8 cellular contexts compared by ENCODE assay signal in the genomic region with DNA sequence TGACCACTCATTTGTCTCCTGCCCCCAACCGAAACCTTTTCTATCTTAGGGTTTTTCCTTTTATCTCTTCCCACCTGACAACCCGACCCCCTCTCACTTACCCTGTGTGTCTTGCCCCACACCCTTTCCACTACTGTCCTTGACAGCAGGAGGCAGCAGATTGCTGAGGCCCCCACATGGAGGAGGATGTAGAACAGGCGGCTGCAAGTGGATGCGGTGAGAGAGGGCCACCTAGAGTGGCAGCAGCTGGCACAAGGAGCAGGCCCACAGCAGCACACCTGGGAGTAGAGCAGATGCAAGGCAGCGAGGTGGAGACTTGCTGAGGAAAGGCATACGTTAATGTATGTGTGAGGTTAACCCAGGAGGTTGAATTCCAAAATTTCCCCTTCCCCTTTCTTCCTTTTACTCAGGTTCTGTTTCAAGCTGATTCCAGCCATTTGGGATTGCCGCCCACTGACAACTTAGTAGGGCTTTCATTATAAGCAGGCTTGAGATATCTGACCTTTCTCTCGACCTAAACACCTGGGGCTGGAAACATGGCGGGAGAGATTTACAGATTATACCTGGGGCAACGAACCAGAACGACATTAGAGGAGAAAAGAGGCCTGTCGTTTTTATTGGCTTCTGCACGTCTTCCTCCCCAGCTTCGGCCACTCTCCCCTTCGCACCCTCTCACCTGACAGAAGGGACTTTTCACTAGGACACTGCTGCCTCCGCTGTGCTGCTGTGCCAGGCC. TPM values are rescaled to one million over a fixed set of nuclear protein-coding genes. Genes with fewer than 3 reads are reported as not detected.
DNase-seq lines count a peak whose midpoint lies in the region; ATAC-seq and TF ChIP-seq lines count a peak whose summit lies in the region.

No MANE protein-coding gene starts in this region.

- H3K4me3 ChIP-seq in A673 (ENCODE audit: low read depth, low read length, poor library complexity, severe bottlenecking): no peak overlapping the region
- no peak overlapping the region for H3K4me3 ChIP-seq in HEK293 (ENCODE audit: low read depth, low read length)
- H3K4me3 ChIP-seq in mesendoderm (ENCODE audit: low read length): no peak overlapping the region

- intact Hi-C loops in A673 (cut with micrococcal nuclease; ENCODE audit: unreplicated experiment): no loop called here

- peaks cover 11% of the 10 kb centered on the region for H3K79me2 ChIP-seq in mesendoderm (ENCODE audit: control insufficient read depth, insufficient read depth, low read length)

- H4K5ac ChIP-seq in mesendoderm (ENCODE audit: low read length): no peak overlapping the region

- peaks cover 9% of the 10 kb centered on the region for H3K79me1 ChIP-seq in mesendoderm (ENCODE audit: low read length)

- no CpG with 5 or more reads among the region's 16 CpGs for WGBS in mesendoderm (ENCODE audit: extremely low coverage, insufficient coverage, low lambda C conversion rate)

- peak overlapping the region; percentile 17 for H3K4me3 Mint-ChIP-seq in activated CD8-positive, alpha-beta T cell treated with anti-CD3 and anti-CD28 coated beads, Interleukin-2, amount 10 ng/mL, durations not matched to agents 7 days and 5 days

- H3K27ac ChIP-seq in A673 (ENCODE audit: low read depth, low read length, poor library complexity, severe bottlenecking): peak overlapping the region; percentile 67
- no peak overlapping the region for H3K27ac ChIP-seq in HEK293 (ENCODE audit: extremely low read depth, low read depth, low read length)
- H3K27ac ChIP-seq in mesendoderm (ENCODE audit: low read depth, low read length): no peak overlapping the region

- CTCF ChIA-PET in A673 (lab: Charles Lee): no interaction called here
- CTCF ChIA-PET in HEK293 (lab: Yijun Ruan, JAX): no interaction called here
- CTCF ChIA-PET in activated CD8-positive, alpha-beta T cell treated with anti-CD3 and anti-CD28 coated beads, Interleukin-2, amount 10 ng/mL, durations not matched to agents 7 days and 5 days (lab: Charles Lee): interaction anchor here (0.8 to 1.8 kb wide), 2 partner anchors 26 to 28 kb away, joined by 3 to 8 read pairs; partner anchors contain the start of gene MFAP1

- H3K27me3 Mint-ChIP-seq in activated CD8-positive, alpha-beta T cell treated with anti-CD3 and anti-CD28 coated beads, Interleukin-2, amount 10 ng/mL, durations not matched to agents 7 days and 5 days (ENCODE audit: low read depth): no peaks in the 10 kb centered on the region

- H3K4me1 ChIP-seq in A673 (ENCODE audit: insufficient read depth, low read length, poor library complexity, severe bottlenecking) (no peaks in the 10 kb centered on the region), HEK293 (ENCODE audit: control insufficient read depth, insufficient read depth, low read length) (0 out of 2 replicates have a peak, but pooled peaks cover 3% of the 10 kb centered on the region), mesendoderm (ENCODE audit: control insufficient read depth, low read depth, low read length) (peaks cover 19% of the 10 kb centered on the region)

- H3K9me3 ChIP-seq in A673 (ENCODE audit: low read depth, low read length, poor library complexity, severe bottlenecking) (no peaks in the 10 kb centered on the region), HEK293 (ENCODE audit: control insufficient read depth, insufficient read depth, low read depth, low read length) (no peaks in the 10 kb centered on the region)

- peak overlapping the region; percentile 50 for H2BK5ac ChIP-seq in mesendoderm (ENCODE audit: low read length)

- peak overlapping the region; percentile 85 for H2AK5ac ChIP-seq in mesendoderm (ENCODE audit: low read length)

- no peak overlapping the region for H3K23ac ChIP-seq in mesendoderm (ENCODE audit: low read length)

- H3K18ac ChIP-seq in mesendoderm (ENCODE audit: low read length): no peak overlapping the region

- H3K27me3 ChIP-seq in A673 (replicated peaks; ENCODE audit: insufficient read depth, low read depth, low read length, poor library complexity) (no peaks in the 10 kb centered on the region), mesendoderm (ENCODE audit: insufficient read depth, low read length, poor library complexity) (no peaks in the 10 kb centered on the region)

- no peak overlapping the region for H3K9ac ChIP-seq in mesendoderm (ENCODE audit: low read length)

- H3K56ac ChIP-seq in mesendoderm (ENCODE audit: low read length): peak overlapping the region; percentile 87

- no peak for DNase-seq in A673 (ENCODE audit: low spot score)
- DNase-seq in activated CD8-positive, alpha-beta T cell treated with anti-CD3 and anti-CD28 coated beads, Interleukin-2, amount 10 ng/mL, durations not matched to agents 7 days and 5 days: no peak
- peak; percentile 41 for DNase-seq in mesendoderm
- no peak for DNase-seq in middle frontal gyrus (ENCODE audit: extremely low spot score, low spot score)
- no peak for DNase-seq in stimulated activated CD4-positive, alpha-beta T cell treated with anti-CD3 and anti-CD28 coated beads, Interleukin-12 subunit alpha, Interleukin-12 subunit beta, amount 100 ng/mL, for 4 hours
- no peak for DNase-seq in NCI-H446 (lab: John Stamatoyannopoulos, UW)

- peaks cover 70% of the 10 kb centered on the region for H3K36me3 Mint-ChIP-seq in activated CD8-positive, alpha-beta T cell treated with anti-CD3 and anti-CD28 coated beads, Interleukin-2, amount 10 ng/mL, durations not matched to agents 7 days and 5 days (ENCODE audit: low read depth)

- no TSS peak for BruUV-seq in A673 (replicated peaks; lab: Mats Ljungman, UMichigan)

- no peak overlapping the region for H2BK15ac ChIP-seq in mesendoderm (replicated peaks; ENCODE audit: low read depth)

- TF ChIP-seq CTCF in A673 (conservative IDR thresholded peaks at IDR 0.05; ENCODE audit: low read depth, low read length) (no peak), HEK293 (tag by site-specific recombination; IDR thresholded peaks at IDR 0.05) (no peak; the same call in 1 of the 2 replicates)

- H3K4ac ChIP-seq in mesendoderm (ENCODE audit: low read depth, low read length): no peak overlapping the region

- no peak for ATAC-seq in activated CD8-positive, alpha-beta T cell treated with anti-CD3 and anti-CD28 coated beads, Interleukin-2, amount 10 ng/mL, durations not matched to agents 7 days and 5 days
- ATAC-seq in GM21526 (IDR thresholded peaks at IDR 0.05; ENCODE audit: low FRiP score, unreplicated experiment): no peak

- POLR2A ChIA-PET in A673 (lab: Charles Lee; ENCODE audit: low non-redundant PET) (no interaction called here), HEK293 (lab: Yijun Ruan, JAX) (interaction anchor here (1.8 kb wide), 1 partner anchor 23 kb away, joined by 8 read pairs; the partner anchor contains the start of gene ELL3)
- POLR2A ChIA-PET in activated CD8-positive, alpha-beta T cell treated with anti-CD3 and anti-CD28 coated beads, Interleukin-2, amount 10 ng/mL, durations not matched to agents 7 days and 5 days (lab: Charles Lee): interaction anchor here (1.2 to 3.2 kb wide), 4 partner anchors 9 to 53 kb away, joined by 4 to 23 read pairs (median 10); partner anchors contain the start of genes ELL3, MFAP1 and PDIA3

- H3K36me3 ChIP-seq in A673 (ENCODE audit: insufficient read depth, low read length, poor library complexity, severe bottlenecking) (peaks cover 53% of the 10 kb centered on the region), HEK293 (ENCODE audit: control insufficient read depth in 2 of 2, insufficient read depth in 1 of 2, low read length in 2 of 2) (peaks cover 5 to 70% of the 10 kb centered on the region in 2 experiments), mesendoderm (ENCODE audit: control insufficient read depth, insufficient read depth, low read length) (peaks cover 2% of the 10 kb centered on the region)

- no peak overlapping the region for H4K8ac ChIP-seq in mesendoderm (ENCODE audit: low read depth, low read length)

- peaks cover 54% of the 10 kb centered on the region for H3K4me1 Mint-ChIP-seq in activated CD8-positive, alpha-beta T cell treated with anti-CD3 and anti-CD28 coated beads, Interleukin-2, amount 10 ng/mL, durations not matched to agents 7 days and 5 days (ENCODE audit: low read depth)

- peak overlapping the region; percentile 98 for H3K27ac Mint-ChIP-seq in activated CD8-positive, alpha-beta T cell treated with anti-CD3 and anti-CD28 coated beads, Interleukin-2, amount 10 ng/mL, durations not matched to agents 7 days and 5 days

- no peak overlapping the region for H3K4me2 ChIP-seq in mesendoderm (ENCODE audit: low read length)

- no peak overlapping the region for H2BK120ac ChIP-seq in mesendoderm (ENCODE audit: low read depth, low read length)

- H3K9me3 Mint-ChIP-seq in activated CD8-positive, alpha-beta T cell treated with anti-CD3 and anti-CD28 coated beads, Interleukin-2, amount 10 ng/mL, durations not matched to agents 7 days and 5 days (ENCODE audit: insufficient read depth): no peaks in the 10 kb centered on the region

TF ChIP-seq in HEK293, 187 proteins besides CTCF, POLR2A, EP300 and RAD21 (continues in another document):
- peak; percentile 49 for TF ChIP-seq GLIS1 (tag by site-specific recombination; IDR thresholded peaks at IDR 0.05)

RNA-seq across cellular contexts. Expression of gene SERINC4, which starts 0.6 kb away (rescaled TPM):
- 0.33 TPM in 1 of 2 replicates, not detected in the other for total RNA-seq in A673 (2021)
- under 1 TPM; 0.21 to 0.39 TPM for total RNA-seq in activated CD8-positive, alpha-beta T cell treated with anti-CD3 and anti-CD28 coated beads, Interleukin-2, amount 10 ng/mL, durations not matched to agents 7 days and 5 days
- 0.08 TPM for polyA plus RNA-seq in mesendoderm (2013, experiment 1 of 2)
- polyA plus RNA-seq in mesendoderm (2013, experiment 2 of 2): 0.10 TPM

RNA-seq across cellular contexts. Expression of gene HYPK, which starts 1.0 kb away (rescaled TPM):
- 33.6 and 34.9 TPM in 2 replicates for total RNA-seq in A673 (2021)
- 10 to 100 TPM; 15.8 to 19.9 TPM for total RNA-seq in activated CD8-positive, alpha-beta T cell treated with anti-CD3 and anti-CD28 coated beads, Interleukin-2, amount 10 ng/mL, durations not matched to agents 7 days and 5 days
- 337 TPM for polyA plus RNA-seq in mesendoderm (2013, experiment 1 of 2)
- polyA plus RNA-seq in mesendoderm (2013, experiment 2 of 2): 331 TPM

RNA-seq across cellular contexts. Expression of gene SERF2, which starts 7.3 kb away (rescaled TPM):
- 632 and 654 TPM in 2 replicates for total RNA-seq in A673 (2021)
- total RNA-seq in activated CD8-positive, alpha-beta T cell treated with anti-CD3 and anti-CD28 coated beads, Interleukin-2, amount 10 ng/mL, durations not matched to agents 7 days and 5 days: 1,000 to 10,000 TPM; 1,025 to 1,042 TPM
- polyA plus RNA-seq in mesendoderm (2013, experiment 1 of 2): 1,336 TPM
- 1,339 TPM for polyA plus RNA-seq in mesendoderm (2013, experiment 2 of 2)

RNA-seq across cellular contexts. Expression of gene ELL3, which starts 22.6 kb away (rescaled TPM):
- total RNA-seq in A673 (2021): 1.7 and 3.0 TPM in 2 replicates
- 1 to 10 TPM; 3.1 to 4.4 TPM for total RNA-seq in activated CD8-positive, alpha-beta T cell treated with anti-CD3 and anti-CD28 coated beads, Interleukin-2, amount 10 ng/mL, durations not matched to agents 7 days and 5 days
- polyA plus RNA-seq in mesendoderm (2013, experiment 1 of 2): 1.3 TPM
- 1.7 TPM for polyA plus RNA-seq in mesendoderm (2013, experiment 2 of 2)

RNA-seq across cellular contexts. Expression of gene MFAP1, which starts 25.1 kb away (rescaled TPM):
- 43.2 and 45.4 TPM in 2 replicates for total RNA-seq in A673 (2021)
- 10 to 100 TPM; 35.8 to 40.1 TPM for total RNA-seq in activated CD8-positive, alpha-beta T cell treated with anti-CD3 and anti-CD28 coated beads, Interleukin-2, amount 10 ng/mL, durations not matched to agents 7 days and 5 days
- polyA plus RNA-seq in mesendoderm (2013, experiment 1 of 2): 33.7 TPM
- polyA plus RNA-seq in mesendoderm (2013, experiment 2 of 2): 33.9 TPM
